8 cellular contexts compared by ENCODE assay signal in genomic region chr16:56423584-56424403, GRCh38. TPM values are rescaled to one million over a fixed set of nuclear protein-coding genes. Genes with fewer than 3 reads are reported as not detected.
DNase-seq lines count a peak whose midpoint lies in the region; ATAC-seq and TF ChIP-seq lines count a peak whose summit lies in the region.

No MANE protein-coding gene starts in this region.

- no peak for DNase-seq in left ventricle myocardium inferior
- no peak for DNase-seq in Right ventricle myocardium inferior (ENCODE audit: missing footprints)
- DNase-seq in SK-N-MC (ENCODE audit: low read depth, low spot score), result no peak
- DNase-seq in epithelial cell of prostate (ENCODE audit: low read depth, low spot score), result no peak
- no peak for DNase-seq in osteocyte (ENCODE audit: extremely low spot score, unreplicated experiment)
- no peak for DNase-seq in activated CD4-positive, alpha-beta T cell treated with anti-CD3 and anti-CD28 coated beads, Interleukin-2, amount 50 U/mL, for 4 hours

- peak overlapping the region; percentile 96 for H3K27ac Mint-ChIP-seq in osteocyte (ENCODE audit: unreplicated experiment)

- H3K9me3 ChIP-seq in left ventricle myocardium inferior (replicated peaks) (no peaks in the 10 kb centered on the region), SK-N-MC (ENCODE audit: low read depth, low read length) (no peaks in the 10 kb centered on the region)

- no peaks in the 10 kb centered on the region for H3K36me3 Mint-ChIP-seq in osteocyte (ENCODE audit: unreplicated experiment)

- no peak for ATAC-seq in Right ventricle myocardium inferior
- ATAC-seq in HG02571 (IDR thresholded peaks at IDR 0.05; ENCODE audit: unreplicated experiment), result no peak
- ATAC-seq in HG03196 (IDR thresholded peaks at IDR 0.05; ENCODE audit: unreplicated experiment), result no peak

- intact Hi-C loops in left ventricle myocardium inferior (cut with micrococcal nuclease) (no loop called here), Right ventricle myocardium inferior (cut with DNase I) (no loop called here)

- peaks cover 52% of the 10 kb centered on the region for H3K4me1 Mint-ChIP-seq in osteocyte (ENCODE audit: unreplicated experiment)

- H3K4me3 ChIP-seq in left ventricle myocardium inferior, result peak overlapping the region; percentile 93
- peak overlapping the region; percentile 76 for H3K4me3 ChIP-seq in SK-N-MC

- TF ChIP-seq CTCF in left ventricle myocardium inferior (IDR thresholded peaks at IDR 0.05; ENCODE audit: borderline replicate concordance) (no peak), osteocyte (IDR thresholded peaks at IDR 0.05) (no peak)

- H3K4me3 Mint-ChIP-seq in osteocyte (ENCODE audit: unreplicated experiment), result peak overlapping the region; percentile 98

- H3K9ac ChIP-seq in SK-N-MC (ENCODE audit: insufficient read length), result no peak overlapping the region

- H3K27ac ChIP-seq in left ventricle myocardium inferior (replicated peaks) (peak overlapping the region; percentile 89), SK-N-MC (no peak overlapping the region), epithelial cell of prostate (peak overlapping the region; percentile 61)

- no peaks in the 10 kb centered on the region for H3K9me3 Mint-ChIP-seq in osteocyte (ENCODE audit: unreplicated experiment)

- H3K36me3 ChIP-seq in left ventricle myocardium inferior, result no peaks in the 10 kb centered on the region
- H3K36me3 ChIP-seq in SK-N-MC (ENCODE audit: insufficient read depth, low read length), result no peaks in the 10 kb centered on the region

- H3K4me1 ChIP-seq in left ventricle myocardium inferior, result peaks cover 50% of the 10 kb centered on the region

- H3K27me3 Mint-ChIP-seq in osteocyte (ENCODE audit: unreplicated experiment), result no peaks in the 10 kb centered on the region

- no peaks in the 10 kb centered on the region for H3K27me3 ChIP-seq in left ventricle myocardium inferior (ENCODE audit: low read depth)

RNA-seq across cellular contexts. Expression of gene AMFR, which starts 1.6 kb away (rescaled TPM):
- 65.2 TPM for total RNA-seq in left ventricle myocardium inferior
- total RNA-seq in Right ventricle myocardium inferior, result 68.9 TPM
- 117 and 136 TPM in 2 replicates for total RNA-seq in osteocyte

RNA-seq across cellular contexts. Expression of gene NUDT21, which starts 27.3 kb away (rescaled TPM):
- total RNA-seq in left ventricle myocardium inferior (59.5 TPM), Right ventricle myocardium inferior (61.9 TPM), osteocyte (103 and 105 TPM in 2 replicates)

RNA-seq across cellular contexts. Expression of gene OGFOD1, which starts 27.6 kb away (rescaled TPM):
- total RNA-seq in left ventricle myocardium inferior (35.4 TPM), Right ventricle myocardium inferior (30.6 TPM), osteocyte (46.3 and 50.6 TPM in 2 replicates)
